Comparison of ENCODE assay signal across 11 cellular contexts in genomic region chr3:122005033-122005565, GRCh38. TPM values are rescaled to one million over a fixed set of nuclear protein-coding genes. Genes with fewer than 3 reads are reported as not detected.
DNase-seq lines count a peak whose midpoint lies in the region; ATAC-seq and TF ChIP-seq lines count a peak whose summit lies in the region.
"Had no signal": no experiment of that assay in that cellular context is flagged by ENCODE, and none has a peak within 500 bp of the region (broad histone marks: within the 10 kb centered on the region; RNA-seq: fewer than 3 reads in every experiment).

No MANE protein-coding gene starts in this region.

- H3K9ac ChIP-seq in KMS-11 (peak overlapping the region; percentile 26; the same call in 1 of the 2 replicates), SK-N-SH (no peak overlapping the region)

- no peak for TF ChIP-seq RAD21 in SK-N-SH (IDR thresholded peaks at IDR 0.05; ENCODE audit: low read length)

- no peak overlapping the region for H3K27ac Mint-ChIP-seq in activated CD4-positive, alpha-beta T cell treated with anti-CD3 and anti-CD28 coated beads for 36 hours
- no peak overlapping the region for H3K27ac Mint-ChIP-seq in activated CD4-positive, alpha-beta T cell treated with anti-CD3 and anti-CD28 coated beads, Interleukin-2, amount 10 ng/mL, durations not matched to agents 7 days and 5 days
- no peak overlapping the region for H3K27ac Mint-ChIP-seq in naive thymus-derived CD4-positive, alpha-beta T cell
- H3K27ac Mint-ChIP-seq: natural killer cell had no signal

- peaks cover 13% of the 10 kb centered on the region for H3K4me1 Mint-ChIP-seq in activated CD4-positive, alpha-beta T cell treated with anti-CD3 and anti-CD28 coated beads for 36 hours
- H3K4me1 Mint-ChIP-seq in activated CD4-positive, alpha-beta T cell treated with anti-CD3 and anti-CD28 coated beads, Interleukin-2, amount 10 ng/mL, durations not matched to agents 7 days and 5 days, result peaks cover 10% of the 10 kb centered on the region
- H3K4me1 Mint-ChIP-seq in naive thymus-derived CD4-positive, alpha-beta T cell, result peaks cover 0 to 24% (median 0%) of the 10 kb centered on the region in 7 donors
- H3K4me1 Mint-ChIP-seq: natural killer cell had no signal

- H3K36me3 ChIP-seq in KMS-11 (ENCODE audit: insufficient read depth), result no peaks in the 10 kb centered on the region
- no peaks in the 10 kb centered on the region for H3K36me3 ChIP-seq in naive thymus-derived CD4-positive, alpha-beta T cell (ENCODE audit: control insufficient read depth in 2 of 3, insufficient read depth in 3 of 3, low read length in 3 of 3)
- H3K36me3 ChIP-seq in SK-N-SH (replicated peaks in 1 of 2; ENCODE audit: control insufficient read depth in 1 of 2, insufficient read depth in 2 of 2, low read length in 1 of 2), result no peaks in the 10 kb centered on the region

- no peak overlapping the region for H3K4me3 Mint-ChIP-seq in activated CD4-positive, alpha-beta T cell treated with anti-CD3 and anti-CD28 coated beads for 36 hours
- no peak overlapping the region for H3K4me3 Mint-ChIP-seq in activated CD4-positive, alpha-beta T cell treated with anti-CD3 and anti-CD28 coated beads, Interleukin-2, amount 10 ng/mL, durations not matched to agents 7 days and 5 days
- no peak overlapping the region for H3K4me3 Mint-ChIP-seq in naive thymus-derived CD4-positive, alpha-beta T cell
- H3K4me3 Mint-ChIP-seq: natural killer cell had no signal

- no peaks in the 10 kb centered on the region for H3K9me3 ChIP-seq in naive thymus-derived CD4-positive, alpha-beta T cell (ENCODE audit: control insufficient read depth in 2 of 3, low read length in 3 of 3)
- no peaks in the 10 kb centered on the region for H3K9me3 ChIP-seq in SK-N-SH

- H2AFZ ChIP-seq in KMS-11 (ENCODE audit: low read depth) (peak overlapping the region; percentile 50; the same call in 1 of the 2 replicates), SK-N-SH (ENCODE audit: low read depth) (no peak overlapping the region)

- TF ChIP-seq EP300 in SK-N-SH (IDR thresholded peaks at IDR 0.05; ENCODE audit: borderline replicate concordance in 1 of 2, low read depth in 1 of 2, low read length in 1 of 2), result no peak

- intact Hi-C loops in activated CD4-positive, alpha-beta T cell treated with anti-CD3 and anti-CD28 coated beads for 36 hours (cut with DNase I, micrococcal nuclease), result no loop called here
- intact Hi-C loops in naive thymus-derived CD4-positive, alpha-beta T cell (cut with micrococcal nuclease), result no loop called here

- POLR2A ChIA-PET in activated CD4-positive, alpha-beta T cell treated with anti-CD3 and anti-CD28 coated beads for 36 hours (lab: Charles Lee), result no interaction called here
- POLR2A ChIA-PET in activated CD4-positive, alpha-beta T cell treated with anti-CD3 and anti-CD28 coated beads, Interleukin-2, amount 10 ng/mL, durations not matched to agents 7 days and 5 days (lab: Charles Lee), result no interaction called here
- POLR2A ChIA-PET in naive thymus-derived CD4-positive, alpha-beta T cell (lab: Charles Lee), result no interaction called here
- POLR2A ChIA-PET in SK-N-SH (lab: Yijun Ruan, JAX), result no interaction called here

- H3K79me2 ChIP-seq in KMS-11 (ENCODE audit: insufficient read depth, low read depth) (no peaks in the 10 kb centered on the region), SK-N-SH (ENCODE audit: insufficient read depth) (no peaks in the 10 kb centered on the region)

- no peaks in the 10 kb centered on the region for H3F3A ChIP-seq in SK-N-SH (replicated peaks; ENCODE audit: insufficient read depth)

- H3K27ac ChIP-seq in KMS-11 (peak overlapping the region; percentile 81), SK-N-SH (ENCODE audit: low read depth in 2 of 2, low read length in 1 of 2) (no peak overlapping the region)
- no peak overlapping the region for H3K27ac ChIP-seq in naive thymus-derived CD4-positive, alpha-beta T cell (ENCODE audit: low read depth, low read length)

- peak; percentile 48 for DNase-seq in activated CD4-positive, alpha-beta T cell treated with anti-CD3 and anti-CD28 coated beads for 36 hours
- DNase-seq in activated CD4-positive, alpha-beta T cell treated with anti-CD3 and anti-CD28 coated beads, Interleukin-2, amount 10 ng/mL, durations not matched to agents 7 days and 5 days, result no peak
- DNase-seq in naive thymus-derived CD4-positive, alpha-beta T cell, result peak in 1 of 9 donors; percentile 25
- DNase-seq in SK-N-SH, result no peak
- no peak for DNase-seq in activated naive CD4-positive, alpha-beta T cell treated with anti-CD3 and anti-CD28 coated beads, Interleukin-2, amount 50 U/mL, for 16 hours
- DNase-seq in 8988T, result no peak
- DNase-seq: amygdala, natural killer cell, NCI-H2171 had no signal

- H4K20me1 ChIP-seq in KMS-11 (ENCODE audit: insufficient read depth) (no peaks in the 10 kb centered on the region), SK-N-SH (ENCODE audit: insufficient read depth) (no peaks in the 10 kb centered on the region)

- CTCF ChIA-PET in activated CD4-positive, alpha-beta T cell treated with anti-CD3 and anti-CD28 coated beads for 36 hours (lab: Charles Lee), result interaction anchor here (1.0 kb wide), 1 partner anchor 9 kb away, joined by 3 read pairs; no protein-coding TSS in a partner anchor
- CTCF ChIA-PET in activated CD4-positive, alpha-beta T cell treated with anti-CD3 and anti-CD28 coated beads, Interleukin-2, amount 10 ng/mL, durations not matched to agents 7 days and 5 days (lab: Charles Lee), result no interaction called here
- CTCF ChIA-PET in naive thymus-derived CD4-positive, alpha-beta T cell (lab: Charles Lee), result no interaction called here
- CTCF ChIA-PET in SK-N-SH (lab: Yijun Ruan, JAX), result interaction anchor here (1.6 kb wide), 1 partner anchor 9 kb away, joined by 7 read pairs; no protein-coding TSS in a partner anchor

- peak; percentile 68 for ATAC-seq in activated CD4-positive, alpha-beta T cell treated with anti-CD3 and anti-CD28 coated beads for 36 hours
- peak; percentile 50 for ATAC-seq in GM21619 (IDR thresholded peaks at IDR 0.05; ENCODE audit: unreplicated experiment)
- ATAC-seq in naive thymus-derived CD4-positive, alpha-beta T cell, result peak; percentile 47
- ATAC-seq: natural killer cell had no signal

- H3K9me2 ChIP-seq in SK-N-SH, result no peaks in the 10 kb centered on the region

- H3K36me3 Mint-ChIP-seq in activated CD4-positive, alpha-beta T cell treated with anti-CD3 and anti-CD28 coated beads for 36 hours (ENCODE audit: low read depth), result no peaks in the 10 kb centered on the region
- no peaks in the 10 kb centered on the region for H3K36me3 Mint-ChIP-seq in activated CD4-positive, alpha-beta T cell treated with anti-CD3 and anti-CD28 coated beads, Interleukin-2, amount 10 ng/mL, durations not matched to agents 7 days and 5 days (ENCODE audit: low read depth)
- no peaks in the 10 kb centered on the region for H3K36me3 Mint-ChIP-seq in naive thymus-derived CD4-positive, alpha-beta T cell
- H3K36me3 Mint-ChIP-seq: natural killer cell had no signal

- peaks cover 11% of the 10 kb centered on the region for H3K27me3 Mint-ChIP-seq in activated CD4-positive, alpha-beta T cell treated with anti-CD3 and anti-CD28 coated beads for 36 hours
- peaks cover 14% of the 10 kb centered on the region for H3K27me3 Mint-ChIP-seq in activated CD4-positive, alpha-beta T cell treated with anti-CD3 and anti-CD28 coated beads, Interleukin-2, amount 10 ng/mL, durations not matched to agents 7 days and 5 days
- peaks cover 8 to 40% (median 37%) of the 10 kb centered on the region in 5 donors for H3K27me3 Mint-ChIP-seq in naive thymus-derived CD4-positive, alpha-beta T cell

- peaks cover 50% of the 10 kb centered on the region for H3K4me1 ChIP-seq in KMS-11 (ENCODE audit: low read depth, poor library complexity, severe bottlenecking)
- no peaks in the 10 kb centered on the region for H3K4me1 ChIP-seq in naive thymus-derived CD4-positive, alpha-beta T cell (ENCODE audit: control insufficient read depth in 2 of 2, insufficient read depth in 2 of 2, low read length in 2 of 2)
- no peaks in the 10 kb centered on the region; a peak in 1 of 4 replicates for H3K4me1 ChIP-seq in SK-N-SH (ENCODE audit: control insufficient read depth in 1 of 2, insufficient read depth in 2 of 2, low read depth in 1 of 2, low read length in 1 of 2)

- TF ChIP-seq CTCF in KMS-11 (conservative IDR thresholded peaks at IDR 0.05; ENCODE audit: low read depth, low read length) (no peak), SK-N-SH (IDR thresholded peaks at IDR 0.05) (no peak)

- 58% methylated on average over 12 of the region's 13 CpGs for WGBS in SK-N-SH (ENCODE audit: low lambda C conversion rate)

- peak overlapping the region; percentile 27 for H3K4me3 ChIP-seq in KMS-11 (IDR thresholded peaks at IDR 0.05; ENCODE audit: insufficient read depth, low read depth, low read length)
- H3K4me3 ChIP-seq in naive thymus-derived CD4-positive, alpha-beta T cell (ENCODE audit: low read length), result no peak overlapping the region
- H3K4me3 ChIP-seq in SK-N-SH (ENCODE audit: low read depth in 2 of 2, low read length in 1 of 2), result no peak overlapping the region

- H3K4me2 ChIP-seq in KMS-11 (peak overlapping the region; percentile 100), SK-N-SH (no peak overlapping the region)

- no peaks in the 10 kb centered on the region for H3K9me3 Mint-ChIP-seq in activated CD4-positive, alpha-beta T cell treated with anti-CD3 and anti-CD28 coated beads for 36 hours (ENCODE audit: low read depth)
- no peaks in the 10 kb centered on the region for H3K9me3 Mint-ChIP-seq in activated CD4-positive, alpha-beta T cell treated with anti-CD3 and anti-CD28 coated beads, Interleukin-2, amount 10 ng/mL, durations not matched to agents 7 days and 5 days
- no peaks in the 10 kb centered on the region for H3K9me3 Mint-ChIP-seq in naive thymus-derived CD4-positive, alpha-beta T cell
- H3K9me3 Mint-ChIP-seq: natural killer cell had no signal

- no peaks in the 10 kb centered on the region for H3K27me3 ChIP-seq in KMS-11 (ENCODE audit: insufficient read depth, low read depth)
- no peaks in the 10 kb centered on the region for H3K27me3 ChIP-seq in naive thymus-derived CD4-positive, alpha-beta T cell (ENCODE audit: control insufficient read depth in 2 of 2, insufficient read depth in 2 of 2, low read length in 2 of 2)
- no peaks in the 10 kb centered on the region; the same call in 1 of the 2 replicates for H3K27me3 ChIP-seq in SK-N-SH (ENCODE audit: insufficient read depth)

RNA-seq across cellular contexts. Expression of gene ILDR1, which starts 16.9 kb away (rescaled TPM):
- total RNA-seq in activated CD4-positive, alpha-beta T cell treated with anti-CD3 and anti-CD28 coated beads for 36 hours, result under 1 TPM; 0.09 to 0.11 TPM
- total RNA-seq in activated CD4-positive, alpha-beta T cell treated with anti-CD3 and anti-CD28 coated beads, Interleukin-2, amount 10 ng/mL, durations not matched to agents 7 days and 5 days, result under 1 TPM in 1 of 2 experiments, not detected in 1; 0.17 TPM
- under 1 TPM in 2 of 5 experiments, not detected in 3; 0.19 to 0.31 TPM for total RNA-seq in naive thymus-derived CD4-positive, alpha-beta T cell
- not detected for polyA plus RNA-seq in naive thymus-derived CD4-positive, alpha-beta T cell
- 0.02 and 0.05 TPM in 2 replicates for polyA plus RNA-seq in SK-N-SH (2012; rRNA removed)
- polyA plus RNA-seq in SK-N-SH (2012; cell fraction: cytosol; rRNA removed), result 0.01 TPM in 1 of 2 replicates, not detected in the other
- polyA plus RNA-seq in SK-N-SH (2012; cell fraction: nucleus; rRNA removed), result 0.04 and 0.05 TPM in 2 replicates

RNA-seq across cellular contexts. Expression of gene CD86, which starts 50.1 kb away (rescaled TPM):
- total RNA-seq in activated CD4-positive, alpha-beta T cell treated with anti-CD3 and anti-CD28 coated beads for 36 hours, result under 1 TPM; 0.09 to 0.25 TPM
- total RNA-seq in activated CD4-positive, alpha-beta T cell treated with anti-CD3 and anti-CD28 coated beads, Interleukin-2, amount 10 ng/mL, durations not matched to agents 7 days and 5 days, result 1 to 10 TPM; 1.9 to 2.5 TPM
- total RNA-seq in naive thymus-derived CD4-positive, alpha-beta T cell, result 10 to 100 TPM in 1 of 5 experiments, 1 to 10 TPM in 4; 1.0 to 24.0 (median 2.4) TPM
- polyA plus RNA-seq in naive thymus-derived CD4-positive, alpha-beta T cell, result under 1 TPM; 0.07 to 0.24 TPM
- not detected in 2 replicates for polyA plus RNA-seq in SK-N-SH (2012; rRNA removed)
- polyA plus RNA-seq in SK-N-SH (2012; cell fraction: cytosol; rRNA removed), result not detected in 2 replicates
- polyA plus RNA-seq in SK-N-SH (2012; cell fraction: nucleus; rRNA removed), result not detected in 2 replicates

Comparison
In these comparisons a context has a peak if more than half of its experiments do, and no peak if none do; other contexts are left out.
1. CTCF ChIA-PET loops: an anchor here in activated CD4-positive, alpha-beta T cell treated with anti-CD3 and anti-CD28 coated beads for 36 hours (1.0 kb wide) and SK-N-SH (1.6 kb wide); none called in activated CD4-positive, alpha-beta T cell treated with anti-CD3 and anti-CD28 coated beads, Interleukin-2, amount 10 ng/mL, durations not matched to agents 7 days and 5 days and naive thymus-derived CD4-positive, alpha-beta T cell.